In genomic region chr6:16212276-16212675, GRCh38 we compare ENCODE assay signal across 9 cellular contexts.
"Had no signal": no experiment of that assay in that cellular context is flagged by ENCODE, and none has a peak within 500 bp of the region (broad histone marks: within the 10 kb centered on the region; RNA-seq: fewer than 3 reads in every experiment).

No MANE protein-coding gene starts in this region.

- H3K4me1 Mint-ChIP-seq: GM23338, H9 had no signal

- H3K4me3 Mint-ChIP-seq: GM23338, H9, HFFc6 had no signal

- H3K4me3 ChIP-seq: GM23248, GM23338, HAP-1 had no signal

- H3K9me3 ChIP-seq: HAP-1 had no signal

- H2AFZ ChIP-seq: GM23248, GM23338 had no signal

- ATAC-seq: GM23338, HCT116 had no signal

- H3K27ac Mint-ChIP-seq: GM23338, H9, HFFc6 had no signal

- H3K9me3 Mint-ChIP-seq: GM23338, HFFc6 had no signal

- DNase-seq: GM23248, GOT3, H7, H9, HCEC 1CT, HFFc6 had no signal

- H3K27ac ChIP-seq: GM23248 had no signal

- H3K9ac ChIP-seq: GM23248 had no signal

- H3K4me2 ChIP-seq: GM23338 had no signal

- H3K4me1 ChIP-seq: HAP-1 had no signal

- H3K36me3 ChIP-seq: HAP-1 had no signal
